1 cellular context compared by ENCODE assay signal in the genomic region with DNA sequence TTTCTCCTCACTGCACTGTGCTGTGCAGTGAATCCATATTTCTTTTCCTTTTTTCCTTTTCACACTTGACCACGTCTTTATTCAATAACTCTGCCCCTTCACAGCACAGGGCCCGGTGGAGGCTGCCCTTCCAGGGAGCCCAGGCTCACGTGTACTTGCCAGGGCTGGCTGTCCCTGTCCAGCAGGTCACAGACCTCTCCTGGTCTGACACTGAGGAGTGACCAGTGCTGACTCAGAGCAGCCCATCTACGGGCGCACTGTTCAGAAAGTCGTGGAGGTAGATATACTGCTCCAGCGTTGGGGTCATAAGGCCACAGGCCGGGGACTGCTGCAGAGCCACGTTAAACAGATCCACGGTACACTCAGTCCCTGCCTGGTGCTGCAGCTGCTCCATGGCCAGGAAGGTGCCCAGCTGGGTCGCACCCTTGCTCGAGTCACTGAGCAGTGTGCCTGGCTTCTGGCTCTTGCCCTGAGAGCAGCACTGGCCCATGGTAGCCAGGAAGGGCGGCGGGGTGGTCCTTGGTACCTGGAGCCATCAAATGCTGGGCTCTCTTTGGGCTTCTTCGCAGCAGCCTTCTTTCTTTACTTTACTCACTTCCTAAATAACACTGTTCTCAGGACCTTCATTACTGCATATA.
TF ChIP-seq lines count a peak whose summit lies in the region.

No MANE protein-coding gene starts in this region.

TF ChIP-seq in GM23338, 12 proteins besides CTCF, POLR2A, EP300 and RAD21 (continued from another document):
- TF ChIP-seq ZNF331 (CRISPR knock-in tag; IDR thresholded peaks at IDR 0.05; ENCODE audit: low read depth) (no peak), STAT1 (IDR thresholded peaks at IDR 0.05; ENCODE audit: unreplicated experiment) (no peak), EZH2phosphoT487 (IDR thresholded peaks at IDR 0.05; ENCODE audit: unreplicated experiment) (no peak), POLR2AphosphoS5 (IDR thresholded peaks at IDR 0.05; ENCODE audit: low read depth) (no peak)
